In the genomic region with DNA sequence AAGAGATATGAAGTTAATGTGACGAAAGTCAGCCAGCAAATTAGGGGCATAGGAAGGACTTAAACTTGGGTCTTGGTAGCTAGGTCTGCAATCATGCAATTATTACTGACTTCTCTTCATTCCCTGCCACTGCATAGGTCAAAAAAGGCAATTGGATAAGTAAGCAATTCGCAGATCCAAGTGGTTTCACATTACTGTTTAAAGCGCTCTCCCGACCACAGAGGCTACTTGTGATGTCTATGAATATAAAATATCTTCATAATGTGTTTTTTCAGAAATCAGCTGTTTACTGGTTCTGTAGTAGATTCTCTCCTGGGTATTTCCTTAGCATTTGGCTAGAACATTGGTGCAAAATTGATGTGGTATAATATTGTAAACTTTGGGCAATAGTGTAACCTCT, we compare ENCODE assay signal across 15 cellular contexts.
"Had no signal": no experiment of that assay in that cellular context is flagged by ENCODE, and none has a peak within 500 bp of the region (broad histone marks: within the 10 kb centered on the region; RNA-seq: fewer than 3 reads in every experiment).

No MANE protein-coding gene starts in this region.

- H3K9me3 ChIP-seq: gastrocnemius medialis, heart right ventricle, left ventricle myocardium inferior, lower lobe of right lung, pancreas had no signal

- H3K27me3 ChIP-seq: gastrocnemius medialis, heart right ventricle, pancreas had no signal

- H3K4me1 ChIP-seq: gastrocnemius medialis, left ventricle myocardium inferior, lower lobe of right lung, pancreas had no signal

- H3K36me3 ChIP-seq: gastrocnemius medialis, heart right ventricle, left ventricle myocardium inferior, lower lobe of right lung, pancreas had no signal

- DNase-seq: effector CD4-positive, alpha-beta T cell; endodermal cell; erythroblast; gastrocnemius medialis; heart right ventricle; left ventricle myocardium inferior; lower lobe of right lung; natural killer cell; pancreas; right cardiac atrium; small intestine; stimulated activated CD4-positive, alpha-beta T cell treated with anti-CD3 and anti-CD28 coated beads, Interleukin-12 subunit alpha, Interleukin-12 subunit beta, amount 100 ng/mL, for 4 hours; stimulated activated naive CD4-positive, alpha-beta T cell treated with Interleukin-2 at 50 U/mL for 16 hours; trophoblast cell had no signal

- H3K27ac ChIP-seq: coronary artery, gastrocnemius medialis, heart right ventricle, left ventricle myocardium inferior, lower lobe of right lung, pancreas had no signal

- H3K4me3 ChIP-seq: coronary artery, gastrocnemius medialis, heart right ventricle, left ventricle myocardium inferior, lower lobe of right lung, pancreas had no signal

- ATAC-seq: gastrocnemius medialis, heart right ventricle, natural killer cell, pancreas, right cardiac atrium had no signal
